ENCODE assay signal across 8 cellular contexts in the genomic region with DNA sequence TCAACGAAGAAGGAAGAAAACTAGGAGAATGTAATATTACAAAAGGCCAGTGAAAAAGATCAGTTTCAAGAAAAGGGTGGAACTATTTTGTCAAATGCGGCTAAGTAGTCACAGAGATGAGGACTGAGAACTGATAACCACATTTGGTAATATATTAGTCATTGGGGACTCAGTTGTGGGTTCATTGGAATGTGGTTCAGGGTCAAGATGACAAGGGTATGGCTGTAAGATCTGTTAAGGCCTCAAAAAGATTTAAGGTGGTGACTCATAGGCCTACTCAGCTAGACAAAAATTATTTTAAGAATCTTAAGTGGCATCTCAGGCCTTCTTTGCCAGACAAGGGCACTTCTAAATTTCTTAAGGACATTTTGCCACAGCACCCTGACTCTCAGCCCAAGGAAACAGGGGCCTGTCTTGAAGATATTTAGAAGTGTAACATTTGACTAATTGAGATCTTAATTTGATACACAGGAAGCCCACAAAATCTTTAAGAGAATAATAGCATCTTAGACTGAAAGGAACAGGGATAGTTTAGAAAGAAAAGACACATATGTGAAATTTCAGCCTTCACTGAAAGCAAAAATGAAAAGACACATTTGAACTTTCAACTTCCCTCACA.
A peak's percentile ranks its signal among the peaks of the same experiment; 100 is the strongest.
DNase-seq lines count a peak whose midpoint lies in the region; ATAC-seq, FAIRE-seq and TF ChIP-seq lines count a peak whose summit lies in the region.

No MANE protein-coding gene starts in this region.

- POLR2A ChIA-PET in WTC11 (lab: Charles Lee) = no interaction called here
- POLR2A ChIA-PET in CD8-positive, alpha-beta memory T cell (lab: Charles Lee) = no interaction called here

- H3K4me1 Mint-ChIP-seq in astrocyte (ENCODE audit: low read depth, unreplicated experiment) (peaks cover 11% of the 10 kb centered on the region), nephron progenitor cell (no peaks in the 10 kb centered on the region), WTC11 (no peaks in the 10 kb centered on the region)
- peaks cover 0 to 2% (median 0%) of the 10 kb centered on the region in 3 donors for H3K4me1 Mint-ChIP-seq in CD8-positive, alpha-beta memory T cell

- FAIRE-seq in astrocyte (lab: Jason Lieb, UNC) = peak; percentile 84

- peak; percentile 52 for DNase-seq in AG08396 (ENCODE audit: low spot score)
- peak; percentile 96 for DNase-seq in astrocyte (ENCODE audit: low read depth)
- no peak for DNase-seq in nephron progenitor cell
- no peak for DNase-seq in WTC11 (ENCODE audit: low spot score)
- DNase-seq in CD8-positive, alpha-beta memory T cell = no peak
- DNase-seq in suprapubic skin (ENCODE audit: low spot score in 2 of 2) = no peak

- H3K27ac ChIP-seq in astrocyte (ENCODE audit: low read depth, low read length) = peak overlapping the region; percentile 6
- no peak overlapping the region for H3K27ac ChIP-seq in CD8-positive, alpha-beta memory T cell (ENCODE audit: low read depth, low read length)
- no peak overlapping the region for H3K27ac ChIP-seq in suprapubic skin

- H3K27me3 Mint-ChIP-seq in astrocyte (ENCODE audit: low read depth, unreplicated experiment) (no peaks in the 10 kb centered on the region), nephron progenitor cell (ENCODE audit: low read depth, poor library complexity) (peaks cover 6% of the 10 kb centered on the region), WTC11 (ENCODE audit: low read depth) (0 out of 2 replicates have a peak, but pooled peaks cover 6% of the 10 kb centered on the region)
- no peaks in the 10 kb centered on the region for H3K27me3 Mint-ChIP-seq in CD8-positive, alpha-beta memory T cell

- H3K36me3 ChIP-seq in astrocyte (ENCODE audit: insufficient read depth, low read length) (no peaks in the 10 kb centered on the region), suprapubic skin (no peaks in the 10 kb centered on the region)
- H3K36me3 ChIP-seq in CD8-positive, alpha-beta memory T cell (ENCODE audit: insufficient read depth, low read length) = no peaks in the 10 kb centered on the region

- no peaks in the 10 kb centered on the region for H3K27me3 ChIP-seq in astrocyte (ENCODE audit: insufficient read depth, low read length)
- H3K27me3 ChIP-seq in CD8-positive, alpha-beta memory T cell (ENCODE audit: insufficient read depth, low read length, poor library complexity, severe bottlenecking) = no peaks in the 10 kb centered on the region
- H3K27me3 ChIP-seq in suprapubic skin = no peaks in the 10 kb centered on the region

- H3K79me2 ChIP-seq in astrocyte (ENCODE audit: insufficient read depth, low read length) = no peaks in the 10 kb centered on the region

- no peaks in the 10 kb centered on the region for H3K36me3 Mint-ChIP-seq in astrocyte (ENCODE audit: low read depth, unreplicated experiment)
- no peaks in the 10 kb centered on the region for H3K36me3 Mint-ChIP-seq in nephron progenitor cell (ENCODE audit: low read depth)
- H3K36me3 Mint-ChIP-seq in WTC11 = no peaks in the 10 kb centered on the region
- H3K36me3 Mint-ChIP-seq in CD8-positive, alpha-beta memory T cell = peaks cover 0 to 25% (median 4%) of the 10 kb centered on the region in 3 donors

- peak overlapping the region; percentile 80 for H3K27ac Mint-ChIP-seq in astrocyte (ENCODE audit: unreplicated experiment)
- no peak overlapping the region for H3K27ac Mint-ChIP-seq in nephron progenitor cell
- no peak overlapping the region for H3K27ac Mint-ChIP-seq in WTC11
- H3K27ac Mint-ChIP-seq in CD8-positive, alpha-beta memory T cell = no peak overlapping the region

- no peak overlapping the region for H2AFZ ChIP-seq in astrocyte (ENCODE audit: low read depth, low read length)

- peak overlapping the region; percentile 10 for H3K4me2 ChIP-seq in astrocyte (ENCODE audit: low read length)

- no peaks in the 10 kb centered on the region for H4K20me1 ChIP-seq in astrocyte (ENCODE audit: insufficient read depth, low read length)

- H3K9ac ChIP-seq in astrocyte (ENCODE audit: low read length) = no peak overlapping the region

- CTCF ChIA-PET in WTC11 (lab: Charles Lee) = no interaction called here
- CTCF ChIA-PET in CD8-positive, alpha-beta memory T cell (lab: Charles Lee) = no interaction called here

- ATAC-seq in GM19397 (IDR thresholded peaks at IDR 0.05; ENCODE audit: unreplicated experiment) (peak; percentile 63), HG03432 (IDR thresholded peaks at IDR 0.05; ENCODE audit: unreplicated experiment) (peak; percentile 99), WTC11 (no peak)

- no peak for TF ChIP-seq POLR2A in suprapubic skin (IDR thresholded peaks at IDR 0.05)

- TF ChIP-seq EP300 in suprapubic skin (IDR thresholded peaks at IDR 0.05) = no peak

- H3K9me3 ChIP-seq in astrocyte (ENCODE audit: insufficient read depth, low read depth, low read length) = peaks cover 4% of the 10 kb centered on the region
- peaks cover 7% of the 10 kb centered on the region for H3K9me3 ChIP-seq in CD8-positive, alpha-beta memory T cell (ENCODE audit: low read length)
- peaks cover 7% of the 10 kb centered on the region for H3K9me3 ChIP-seq in suprapubic skin

- no peak for TF ChIP-seq CTCF in astrocyte (IDR thresholded peaks at IDR 0.05; ENCODE audit: insufficient read depth, low read depth, low read length)
- no peak for TF ChIP-seq CTCF in nephron progenitor cell (IDR thresholded peaks at IDR 0.05)
- no peak for TF ChIP-seq CTCF in WTC11 (IDR thresholded peaks at IDR 0.05)
- no peak for TF ChIP-seq CTCF in suprapubic skin (IDR thresholded peaks at IDR 0.05)

- peaks cover 5% of the 10 kb centered on the region for H3K4me1 ChIP-seq in astrocyte (ENCODE audit: insufficient read depth, low read length)
- H3K4me1 ChIP-seq in CD8-positive, alpha-beta memory T cell (ENCODE audit: insufficient read depth, low read length) = no peaks in the 10 kb centered on the region
- no peaks in the 10 kb centered on the region for H3K4me1 ChIP-seq in suprapubic skin

- H3K9me3 Mint-ChIP-seq in astrocyte (ENCODE audit: unreplicated experiment) (peaks cover 11% of the 10 kb centered on the region), nephron progenitor cell (peaks cover 39% of the 10 kb centered on the region), WTC11 (peaks cover 48% of the 10 kb centered on the region)
- H3K9me3 Mint-ChIP-seq in CD8-positive, alpha-beta memory T cell = peaks cover 9 to 31% (median 21%) of the 10 kb centered on the region in 5 donors

- H3K4me3 ChIP-seq in astrocyte (ENCODE audit: insufficient read depth, low read depth, low read length) = no peak overlapping the region
- H3K4me3 ChIP-seq in CD8-positive, alpha-beta memory T cell (ENCODE audit: low read length) = no peak overlapping the region
- H3K4me3 ChIP-seq in suprapubic skin = no peak overlapping the region

- H3K4me3 Mint-ChIP-seq in astrocyte (ENCODE audit: unreplicated experiment) (peak overlapping the region; percentile 36), nephron progenitor cell (no peak overlapping the region), WTC11 (no peak overlapping the region)
- no peak overlapping the region for H3K4me3 Mint-ChIP-seq in CD8-positive, alpha-beta memory T cell

- 83% methylated on average over 2 of the region's 2 CpGs for WGBS in suprapubic skin

TF ChIP-seq in WTC11, 78 proteins besides CTCF, POLR2A, EP300 and RAD21:
- no peak for TF ChIP-seq GRHL2 (CRISPR knock-in tag; IDR thresholded peaks at IDR 0.05; ENCODE audit: insufficient replicate concordance, severe bottlenecking)
- TF ChIP-seq ZNF416 (CRISPR knock-in tag; IDR thresholded peaks at IDR 0.05) = no peak
- TF ChIP-seq, protein P1, sequence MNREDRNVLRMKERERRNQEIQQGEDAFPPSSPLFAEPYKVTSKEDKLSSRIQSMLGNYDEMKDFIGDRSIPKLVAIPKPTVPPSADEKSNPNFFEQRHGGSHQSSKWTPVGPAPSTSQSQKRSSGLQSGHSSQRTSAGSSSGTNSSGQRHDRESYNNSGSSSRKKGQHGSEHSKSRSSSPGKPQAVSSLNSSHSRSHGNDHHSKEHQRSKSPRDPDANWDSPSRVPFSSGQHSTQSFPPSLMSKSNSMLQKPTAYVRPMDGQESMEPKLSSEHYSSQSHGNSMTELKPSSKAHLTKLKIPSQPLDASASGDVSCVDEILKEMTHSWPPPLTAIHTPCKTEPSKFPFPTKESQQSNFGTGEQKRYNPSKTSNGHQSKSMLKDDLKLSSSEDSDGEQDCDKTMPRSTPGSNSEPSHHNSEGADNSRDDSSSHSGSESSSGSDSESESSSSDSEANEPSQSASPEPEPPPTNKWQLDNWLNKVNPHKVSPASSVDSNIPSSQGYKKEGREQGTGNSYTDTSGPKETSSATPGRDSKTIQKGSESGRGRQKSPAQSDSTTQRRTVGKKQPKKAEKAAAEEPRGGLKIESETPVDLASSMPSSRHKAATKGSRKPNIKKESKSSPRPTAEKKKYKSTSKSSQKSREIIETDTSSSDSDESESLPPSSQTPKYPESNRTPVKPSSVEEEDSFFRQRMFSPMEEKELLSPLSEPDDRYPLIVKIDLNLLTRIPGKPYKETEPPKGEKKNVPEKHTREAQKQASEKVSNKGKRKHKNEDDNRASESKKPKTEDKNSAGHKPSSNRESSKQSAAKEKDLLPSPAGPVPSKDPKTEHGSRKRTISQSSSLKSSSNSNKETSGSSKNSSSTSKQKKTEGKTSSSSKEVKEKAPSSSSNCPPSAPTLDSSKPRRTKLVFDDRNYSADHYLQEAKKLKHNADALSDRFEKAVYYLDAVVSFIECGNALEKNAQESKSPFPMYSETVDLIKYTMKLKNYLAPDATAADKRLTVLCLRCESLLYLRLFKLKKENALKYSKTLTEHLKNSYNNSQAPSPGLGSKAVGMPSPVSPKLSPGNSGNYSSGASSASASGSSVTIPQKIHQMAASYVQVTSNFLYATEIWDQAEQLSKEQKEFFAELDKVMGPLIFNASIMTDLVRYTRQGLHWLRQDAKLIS (CRISPR knock-in tag; IDR thresholded peaks at IDR 0.05; ENCODE audit: borderline replicate concordance) = no peak
- no peak for TF ChIP-seq ZNF121 (CRISPR knock-in tag; IDR thresholded peaks at IDR 0.05)
- TF ChIP-seq MXD4 (CRISPR knock-in tag; IDR thresholded peaks at IDR 0.05; ENCODE audit: borderline replicate concordance) = no peak

Comparison
In these comparisons a context has a peak if more than half of its experiments do, and no peak if none do; other contexts are left out.
1. DNase-seq: peak in AG08396 (single experiment) and astrocyte (single experiment); none in nephron progenitor cell (single experiment), WTC11 (single experiment), CD8-positive, alpha-beta memory T cell (0 of 5) and suprapubic skin (0 of 2).